9 cellular contexts compared by ENCODE assay signal in the genomic region with DNA sequence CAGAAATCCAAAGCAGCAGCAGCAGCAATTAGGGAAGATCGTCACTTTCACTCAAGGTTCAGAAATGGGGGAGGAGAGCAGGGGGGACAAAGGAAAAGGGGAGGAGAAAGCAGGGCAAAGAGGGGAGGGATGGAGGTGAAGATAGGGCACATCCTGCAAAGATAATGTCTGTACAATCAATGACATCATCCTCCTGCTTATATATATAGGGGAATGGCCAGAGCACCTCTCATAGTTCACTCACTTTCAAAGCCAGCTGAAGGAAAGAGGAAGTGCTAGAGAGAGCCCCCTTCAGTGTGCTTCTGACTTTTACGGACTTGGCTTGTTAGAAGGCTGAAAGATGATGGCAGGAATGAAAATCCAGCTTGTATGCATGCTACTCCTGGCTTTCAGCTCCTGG. TPM values are rescaled to one million over a fixed set of nuclear protein-coding genes. Genes with fewer than 3 reads are reported as not detected.
DNase-seq lines count a peak whose midpoint lies in the region; ATAC-seq and TF ChIP-seq lines count a peak whose summit lies in the region.
"Had no signal": no experiment of that assay in that cellular context is flagged by ENCODE, and none has a peak within 500 bp of the region (broad histone marks: within the 10 kb centered on the region; RNA-seq: fewer than 3 reads in every experiment).

A gene with protein sequence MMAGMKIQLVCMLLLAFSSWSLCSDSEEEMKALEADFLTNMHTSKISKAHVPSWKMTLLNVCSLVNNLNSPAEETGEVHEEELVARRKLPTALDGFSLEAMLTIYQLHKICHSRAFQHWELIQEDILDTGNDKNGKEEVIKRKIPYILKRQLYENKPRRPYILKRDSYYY (plus strand): TSS at position 232 of the 400 bp plus-strand sequence. CDS start 109 bp downstream, at position 341.

- no peak within 1 kb of the TSS for H3K4me2 ChIP-seq in PC-9
- no peak within 1 kb of the TSS for H3K4me2 ChIP-seq in neural cell (ENCODE audit: low read length)

- no peak for TF ChIP-seq CTCF in PC-9 (conservative IDR thresholded peaks at IDR 0.05)
- peak; percentile 30 for TF ChIP-seq CTCF in neural cell (IDR thresholded peaks at IDR 0.05; ENCODE audit: poor library complexity, severe bottlenecking)
- no peak for TF ChIP-seq CTCF in left lung (IDR thresholded peaks at IDR 0.05)

- H3K27me3 Mint-ChIP-seq in activated T-cell treated with anti-CD3 and anti-CD28 coated beads, Interleukin-2, amount 50 U/mL, for 72 hours (ENCODE audit: low read depth) = no peaks in the 10 kb centered on the region

- H3F3A ChIP-seq in PC-9 (ENCODE audit: insufficient read depth, low read depth) (no peaks in the 10 kb centered on the region), neural cell (ENCODE audit: insufficient read depth, low read length, poor library complexity, severe bottlenecking) (no peaks in the 10 kb centered on the region)

- H3K4me3 ChIP-seq in PC-9 = no peak within 1 kb of the TSS
- H3K4me3 ChIP-seq in neural cell (ENCODE audit: low read length) = peak within 1 kb of the TSS; percentile 53
- H3K4me3 ChIP-seq in left lung = no peak within 1 kb of the TSS

- peak within 1 kb of the TSS; percentile 26; the same call in 1 of the 2 replicates for H2AFZ ChIP-seq in PC-9
- peak within 1 kb of the TSS; percentile 47 for H2AFZ ChIP-seq in neural cell (ENCODE audit: low read depth, low read length)

- H3K9me3 ChIP-seq in PC-9 (ENCODE audit: insufficient read depth, low read depth) (no peaks in the 10 kb centered on the region), neural cell (ENCODE audit: low read length) (no peaks in the 10 kb centered on the region), left lung (no peaks in the 10 kb centered on the region)

- H3K27ac Mint-ChIP-seq in activated T-cell treated with anti-CD3 and anti-CD28 coated beads, Interleukin-2, amount 50 U/mL, for 72 hours = no peak within 1 kb of the TSS

- H3K27me3 ChIP-seq in PC-9 (ENCODE audit: insufficient read depth, low read depth) = no peaks in the 10 kb centered on the region
- no peaks in the 10 kb centered on the region for H3K27me3 ChIP-seq in neural cell (ENCODE audit: insufficient read depth, low read depth, low read length)
- H3K27me3 ChIP-seq in left lung = no peaks in the 10 kb centered on the region

- no peaks in the 10 kb centered on the region for H3K4me1 Mint-ChIP-seq in activated T-cell treated with anti-CD3 and anti-CD28 coated beads, Interleukin-2, amount 50 U/mL, for 72 hours (ENCODE audit: low read depth)

- no peak within 1 kb of the TSS for H3K4me3 Mint-ChIP-seq in activated T-cell treated with anti-CD3 and anti-CD28 coated beads, Interleukin-2, amount 50 U/mL, for 72 hours

- H3K36me3 Mint-ChIP-seq in activated T-cell treated with anti-CD3 and anti-CD28 coated beads, Interleukin-2, amount 50 U/mL, for 72 hours (ENCODE audit: insufficient read depth in 2 of 2) = no peaks in the 10 kb centered on the region

- TF ChIP-seq EP300 in neural cell (conservative IDR thresholded peaks at IDR 0.05; ENCODE audit: poor library complexity, severe bottlenecking) = no peak

- no peaks in the 10 kb centered on the region for H3K4me1 ChIP-seq in PC-9 (replicated peaks; ENCODE audit: insufficient read depth)
- no peaks in the 10 kb centered on the region for H3K4me1 ChIP-seq in left lung

- H3K27ac ChIP-seq in PC-9 (no peak within 1 kb of the TSS), neural cell (ENCODE audit: low read length) (peak within 1 kb of the TSS; percentile 2), left lung (no peak within 1 kb of the TSS)

- H4K20me1 ChIP-seq in PC-9 (ENCODE audit: insufficient read depth) (no peaks in the 10 kb centered on the region), neural cell (ENCODE audit: insufficient read depth) (no peaks in the 10 kb centered on the region)

- POLR2A ChIA-PET in PC-9 (lab: Charles Lee; ENCODE audit: unreplicated experiment) = interaction anchor here (0.5 kb wide), 1 partner anchor 90 kb away, joined by 4 read pairs; no protein-coding TSS in a partner anchor

- peak; percentile 77 for ATAC-seq in HG03103 (IDR thresholded peaks at IDR 0.05; ENCODE audit: low read depth, unreplicated experiment)
- no peak for ATAC-seq in activated T-cell treated with anti-CD3 and anti-CD28 coated beads, Interleukin-2, amount 50 U/mL, for 72 hours (replicated peaks in 1 of 2)
- ATAC-seq in left lung = no peak

- intact Hi-C loops in PC-9 (cut with micrococcal nuclease; ENCODE audit: unreplicated experiment) (loop anchor here (5.0 kb wide), 1 partner anchor 797 kb away; no protein-coding TSS in a partner anchor), left lung (cut with DNase I) (loop anchor here in 1 of 2 donors (5.0 kb wide), 1 partner anchor 397 kb away; no protein-coding TSS in a partner anchor)

- H3K9me3 Mint-ChIP-seq in activated T-cell treated with anti-CD3 and anti-CD28 coated beads, Interleukin-2, amount 50 U/mL, for 72 hours = no peaks in the 10 kb centered on the region

- no TSS peak for BruUV-seq in PC-9 (replicated peaks; lab: Mats Ljungman, UMichigan)

- TF ChIP-seq RAD21 in neural cell (conservative IDR thresholded peaks at IDR 0.05) = no peak

- H3K9ac ChIP-seq in neural cell (ENCODE audit: low read length) = peak within 1 kb of the TSS; percentile 7

- H3K79me2 ChIP-seq in PC-9 (ENCODE audit: low read depth) (no peaks in the 10 kb centered on the region), neural cell (replicated peaks; ENCODE audit: insufficient read depth, low read length) (no peaks in the 10 kb centered on the region)

- peak in 2 of 3 experiments; percentile 33 to 78 for DNase-seq in NCI-H1417 (lab: John Stamatoyannopoulos, UW)
- no peak for DNase-seq in NCI-H1417 treated with DMSO at 0.1 percent for 48 hours (lab: John Stamatoyannopoulos, UW)
- DNase-seq in PC-9 = no peak
- no peak for DNase-seq in activated T-cell treated with anti-CD3 and anti-CD28 coated beads, Interleukin-2, amount 50 U/mL, for 72 hours
- DNase-seq in left lung = no peak
- DNase-seq in COLO829 (ENCODE audit: low spot score) = no peak

- H3K36me3 ChIP-seq in PC-9 (ENCODE audit: low read depth) = no peaks in the 10 kb centered on the region
- no peaks in the 10 kb centered on the region for H3K36me3 ChIP-seq in neural cell (ENCODE audit: insufficient read depth, low read length)
- H3K36me3 ChIP-seq in left lung = no peaks in the 10 kb centered on the region

- CTCF ChIA-PET in PC-9 (lab: Charles Lee) = no interaction called here

- no peaks in the 10 kb centered on the region for H3K9me2 ChIP-seq in PC-9 (ENCODE audit: insufficient read depth)
- no peaks in the 10 kb centered on the region for H3K9me2 ChIP-seq in neural cell (ENCODE audit: insufficient read depth, low read length)

TF ChIP-seq in neural cell, 6 proteins besides CTCF, POLR2A, EP300 and RAD21:
- no peak for TF ChIP-seq MXI1 (conservative IDR thresholded peaks at IDR 0.05; ENCODE audit: poor library complexity, severe bottlenecking)
- no peak for TF ChIP-seq EZH2 (IDR thresholded peaks at IDR 0.05; ENCODE audit: borderline replicate concordance, insufficient read depth, low read length, poor library complexity, severe bottlenecking)
- TF ChIP-seq TAF1 (IDR thresholded peaks at IDR 0.05; ENCODE audit: low read depth) = no peak
- TF ChIP-seq, protein P1, sequence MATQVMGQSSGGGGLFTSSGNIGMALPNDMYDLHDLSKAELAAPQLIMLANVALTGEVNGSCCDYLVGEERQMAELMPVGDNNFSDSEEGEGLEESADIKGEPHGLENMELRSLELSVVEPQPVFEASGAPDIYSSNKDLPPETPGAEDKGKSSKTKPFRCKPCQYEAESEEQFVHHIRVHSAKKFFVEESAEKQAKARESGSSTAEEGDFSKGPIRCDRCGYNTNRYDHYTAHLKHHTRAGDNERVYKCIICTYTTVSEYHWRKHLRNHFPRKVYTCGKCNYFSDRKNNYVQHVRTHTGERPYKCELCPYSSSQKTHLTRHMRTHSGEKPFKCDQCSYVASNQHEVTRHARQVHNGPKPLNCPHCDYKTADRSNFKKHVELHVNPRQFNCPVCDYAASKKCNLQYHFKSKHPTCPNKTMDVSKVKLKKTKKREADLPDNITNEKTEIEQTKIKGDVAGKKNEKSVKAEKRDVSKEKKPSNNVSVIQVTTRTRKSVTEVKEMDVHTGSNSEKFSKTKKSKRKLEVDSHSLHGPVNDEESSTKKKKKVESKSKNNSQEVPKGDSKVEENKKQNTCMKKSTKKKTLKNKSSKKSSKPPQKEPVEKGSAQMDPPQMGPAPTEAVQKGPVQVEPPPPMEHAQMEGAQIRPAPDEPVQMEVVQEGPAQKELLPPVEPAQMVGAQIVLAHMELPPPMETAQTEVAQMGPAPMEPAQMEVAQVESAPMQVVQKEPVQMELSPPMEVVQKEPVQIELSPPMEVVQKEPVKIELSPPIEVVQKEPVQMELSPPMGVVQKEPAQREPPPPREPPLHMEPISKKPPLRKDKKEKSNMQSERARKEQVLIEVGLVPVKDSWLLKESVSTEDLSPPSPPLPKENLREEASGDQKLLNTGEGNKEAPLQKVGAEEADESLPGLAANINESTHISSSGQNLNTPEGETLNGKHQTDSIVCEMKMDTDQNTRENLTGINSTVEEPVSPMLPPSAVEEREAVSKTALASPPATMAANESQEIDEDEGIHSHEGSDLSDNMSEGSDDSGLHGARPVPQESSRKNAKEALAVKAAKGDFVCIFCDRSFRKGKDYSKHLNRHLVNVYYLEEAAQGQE (IDR thresholded peaks at IDR 0.05; ENCODE audit: borderline replicate concordance) = no peak
- peak; percentile 23 for TF ChIP-seq SMC3 (conservative IDR thresholded peaks at IDR 0.05; ENCODE audit: poor library complexity)

RNA-seq across cellular contexts. Expression of the gene that starts here (rescaled TPM):
- total RNA-seq in PC-9 (2021) (not detected in 2 replicates), left lung (1 to 10 TPM in 1 of 2 donors, under 1 TPM in 1; 0.47 to 5.4 TPM)
- 48.3 and 60.1 TPM in 2 replicates for polyA plus RNA-seq in neural cell
- 17.3 and 20.4 TPM in 2 replicates for polyA minus RNA-seq in neural cell
- total RNA-seq in activated T-cell treated with anti-CD3 and anti-CD28 coated beads, Interleukin-2, amount 50 U/mL, for 72 hours = not detected
- total RNA-seq: glomerular endothelial cell had no signal

Comparison
In these comparisons a context has a peak if more than half of its experiments do, and no peak if none do; other contexts are left out.
1. DNase-seq: peak in NCI-H1417 (2 of 3); none in NCI-H1417 treated with DMSO at 0.1 percent for 48 hours (single experiment), PC-9 (0 of 2), activated T-cell treated with anti-CD3 and anti-CD28 coated beads, Interleukin-2, amount 50 U/mL, for 72 hours (0 of 2), left lung (0 of 2) and COLO829 (single experiment).